ENCODE assay signal across 24 cellular contexts in the genomic region with DNA sequence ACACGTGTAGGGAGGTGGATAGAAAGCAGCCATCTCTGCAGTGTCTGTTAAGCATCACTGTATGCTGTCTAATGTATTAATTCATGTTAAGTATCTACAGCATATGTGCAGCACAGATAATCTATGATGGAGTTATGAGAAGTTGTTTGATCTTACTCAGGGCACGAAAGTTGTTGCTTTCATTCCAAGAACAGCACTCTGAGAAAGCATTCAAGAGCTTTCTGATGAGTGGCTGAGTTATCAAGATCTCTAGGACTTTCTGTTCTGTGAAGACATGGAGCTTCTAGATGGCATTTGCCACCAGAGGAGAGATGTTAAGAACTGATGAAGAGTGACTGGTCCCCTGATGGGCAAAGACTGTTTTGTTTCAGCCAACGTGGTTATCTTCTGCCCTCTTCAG. TPM values are rescaled to one million over a fixed set of nuclear protein-coding genes. Genes with fewer than 3 reads are reported as not detected.
"Had no signal": no experiment of that assay in that cellular context is flagged by ENCODE, and none has a peak within 500 bp of the region (broad histone marks: within the 10 kb centered on the region; RNA-seq: fewer than 3 reads in every experiment).

No MANE protein-coding gene starts in this region.

- DNase-seq: IMR-90; Karpas-422; KG1; MM.1S; NCI-H1092 treated with DMSO at 0.1 percent for 48 hours; NCI-H1436; NCI-H187; NCI-H2029; NCI-H2081 treated with DMSO at 0.1 percent for 48 hours; NCI-H2171; NCI-H345; NCI-H446 treated with DMSO at 0.1 percent for 48 hours; NCI-H510A treated with DMSO at 0.1 percent for 48 hours; NCI-H69; NCI-H774; NK-92 treated with Interleukin-12 subunit alpha and Interleukin-12 subunit beta, amount 100 ng/mL, for 24 hours; OCI-M1; PC-9; Peyer's patch; SHP77 treated with DMSO at 0.1 percent for 48 hours; SJCRH30 had no signal

- ATAC-seq: Right ventricle myocardium inferior, SK-N-SH treated with all-trans-retinoic acid at 6 μM for 48 hours had no signal

RNA-seq across cellular contexts. Expression of a gene that starts 22.6 kb away (rescaled TPM):
- total RNA-seq: HepG2, IMR-90 had no signal
